8 cellular contexts compared by ENCODE assay signal in the genomic region with DNA sequence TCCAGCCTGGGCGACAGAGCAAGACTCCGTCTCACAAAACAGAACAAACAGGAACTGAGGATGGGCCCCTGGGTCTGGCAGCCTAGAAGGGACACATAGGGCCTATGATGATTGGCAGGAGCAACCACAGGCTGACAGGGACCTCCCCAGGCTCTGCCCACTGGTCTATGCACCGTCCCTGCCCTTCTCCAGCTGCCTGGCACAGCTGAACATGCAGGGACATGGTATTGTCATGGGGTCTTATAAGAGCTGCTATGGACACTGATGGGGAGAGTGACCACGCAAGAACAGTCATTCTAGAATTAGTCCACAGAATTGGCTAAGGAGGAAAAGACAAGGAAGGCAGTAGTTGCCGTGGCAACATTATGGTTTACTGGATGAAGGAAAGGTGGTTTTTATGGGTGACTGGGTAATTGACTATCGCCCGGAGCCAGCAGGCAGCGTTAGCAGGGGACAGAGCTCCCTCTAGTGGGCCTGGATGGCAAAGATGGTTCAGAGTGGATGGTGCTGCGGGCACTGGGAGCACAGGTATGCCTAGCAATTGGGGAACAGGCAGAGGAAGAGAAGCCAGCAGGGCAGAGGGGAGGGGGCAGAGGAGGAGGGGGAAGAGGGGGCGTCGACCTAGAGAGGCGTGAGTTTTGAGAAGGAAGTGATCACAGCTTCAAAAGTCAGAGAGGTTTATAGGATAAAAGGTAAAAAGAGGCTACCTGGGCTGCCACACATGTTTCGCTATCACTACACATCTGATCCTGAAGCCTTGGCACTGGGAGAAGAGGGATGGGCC. TPM values are rescaled to one million over a fixed set of nuclear protein-coding genes. Genes with fewer than 3 reads are reported as not detected.
DNase-seq lines count a peak whose midpoint lies in the region; ATAC-seq and TF ChIP-seq lines count a peak whose summit lies in the region.

No MANE protein-coding gene starts in this region.

- TF ChIP-seq CTCF in coronary artery (IDR thresholded peaks at IDR 0.05) = peak; percentile 79

- ATAC-seq in GM18873 (IDR thresholded peaks at IDR 0.05; ENCODE audit: low FRiP score, unreplicated experiment) = peak; percentile 77
- ATAC-seq in HG03457 (IDR thresholded peaks at IDR 0.05; ENCODE audit: unreplicated experiment) = peak; percentile 71

- no peak overlapping the region for H3K27ac ChIP-seq in coronary artery

- DNase-seq in AG08396 (ENCODE audit: low spot score) (peak; percentile 87), NCI-H748 treated with DMSO at 0.1 percent for 48 hours (lab: John Stamatoyannopoulos, UW) (peak; percentile 68), coronary artery (ENCODE audit: low spot score) (no peak), lung microvascular endothelial cell (ENCODE audit: low read depth in 2 of 2) (peak; percentile 68 to 73)
- DNase-seq in activated CD4-positive, alpha-beta T cell treated with anti-CD3 and anti-CD28 coated beads for 48 hours = peak; percentile 90
- peak; percentile 54 to 73 for DNase-seq in stimulated activated CD8-positive, alpha-beta memory T cell treated with anti-CD3 and anti-CD28 coated beads, Interleukin-15, amount 100 ng/mL, for 4 hours (ENCODE audit: low read depth in 2 of 2)

- H3K4me3 ChIP-seq in coronary artery = no peak overlapping the region

RNA-seq across cellular contexts. Expression of gene TRIM56, which starts 7.8 kb away (rescaled TPM):
- 9.2 and 18.3 TPM in 2 replicates for total RNA-seq in lung microvascular endothelial cell

RNA-seq across cellular contexts. Expression of gene SERPINE1, which starts 49.4 kb away (rescaled TPM):
- 68.3 and 170 TPM in 2 replicates for total RNA-seq in lung microvascular endothelial cell

RNA-seq across cellular contexts. Expression of gene MUC17, which starts 57.6 kb away (rescaled TPM):
- not detected in 2 replicates for total RNA-seq in lung microvascular endothelial cell
